19 cellular contexts compared by ENCODE assay signal in the genomic region with DNA sequence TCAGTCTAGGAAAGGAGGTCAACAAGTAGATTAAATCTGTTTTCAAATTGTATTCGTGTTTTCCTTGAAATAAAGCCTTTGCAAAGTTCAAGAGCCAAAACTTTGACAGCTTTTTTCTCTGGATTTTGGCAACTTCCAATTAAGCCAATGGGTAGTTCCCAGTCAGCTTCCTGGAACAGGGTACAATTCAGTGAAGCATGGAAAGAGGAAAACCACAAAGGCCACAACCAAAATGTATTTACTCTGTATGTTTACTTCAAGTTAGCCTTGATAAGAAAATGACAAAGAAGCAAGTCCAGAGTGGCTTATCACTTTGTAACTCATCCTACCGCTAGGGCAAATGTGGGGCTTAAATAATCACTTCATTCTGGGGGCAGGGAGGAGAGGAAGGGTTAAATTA.
"Had no signal": no experiment of that assay in that cellular context is flagged by ENCODE, and none has a peak within 500 bp of the region (broad histone marks: within the 10 kb centered on the region; RNA-seq: fewer than 3 reads in every experiment).

No MANE protein-coding gene starts in this region.

- H3K27me3 ChIP-seq: esophagus squamous epithelium, transverse colon, uterus had no signal

- H3K4me3 ChIP-seq: esophagus squamous epithelium, mucosa of descending colon, prostate gland, skin epidermis, transverse colon, uterus had no signal

- ATAC-seq: activated CD4-positive, alpha-beta T cell treated with anti-CD3 and anti-CD28 coated beads for 36 hours; activated naive CD4-positive, alpha-beta T cell treated with anti-CD3 and anti-CD28 coated beads, Interleukin-2, amount 50 U/mL, for 72 hours; left lobe of liver; mucosa of descending colon; right cardiac atrium; stimulated activated naive CD8-positive, alpha-beta T cell treated with anti-CD3 and anti-CD28 coated beads, Interleukin-15, Interleukin-2, amounts not matched to agents 100 U/mL and 50 U/mL, for 24 hours; WTC11 had no signal

- DNase-seq: activated CD4-positive, alpha-beta T cell treated with anti-CD3 and anti-CD28 coated beads for 36 hours; activated CD4-positive, alpha-beta T cell treated with anti-CD3 and anti-CD28 coated beads, Interleukin-2, amount 50 U/mL, for 48 hours; activated gamma-delta T cell treated with Interleukin-2 at 50 U/mL for 16 hours; cortex of kidney; effector CD4-positive, alpha-beta T cell; esophagus squamous epithelium; foreskin fibroblast; mucosa of descending colon; naive B cell; right cardiac atrium; stimulated activated naive CD8-positive, alpha-beta T cell treated with anti-CD3 and anti-CD28 coated beads, Interleukin-15, Interleukin-2, amounts not matched to agents 100 U/mL and 50 U/mL, for 24 hours; substantia nigra; transverse colon; uterus had no signal

- H3K27ac ChIP-seq: esophagus squamous epithelium, prostate gland, skin epidermis, transverse colon, uterus had no signal
